In the genomic region with DNA sequence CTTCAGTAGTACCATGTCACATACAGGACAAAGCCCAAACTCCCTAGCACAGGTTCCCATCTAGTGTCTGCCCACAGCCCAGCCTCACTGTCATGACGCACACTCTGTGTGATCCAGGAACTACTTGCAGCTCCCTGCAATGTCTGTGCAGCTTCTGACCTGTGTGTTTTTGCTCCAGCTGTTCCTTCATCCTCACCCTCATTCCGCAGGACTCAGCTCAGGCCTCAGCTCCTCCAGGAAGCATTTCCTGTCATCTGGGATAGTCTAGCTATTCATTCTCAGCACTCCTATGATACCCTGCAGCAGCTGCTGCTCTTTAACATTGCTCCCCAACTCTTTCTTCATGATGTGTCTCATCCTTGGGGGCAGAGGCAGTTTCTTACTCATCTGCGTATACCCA, we compare ENCODE assay signal across 18 cellular contexts. TPM values are rescaled to one million over a fixed set of nuclear protein-coding genes. Genes with fewer than 3 reads are reported as not detected.
DNase-seq lines count a peak whose midpoint lies in the region; ATAC-seq and TF ChIP-seq lines count a peak whose summit lies in the region.
"Had no signal": no experiment of that assay in that cellular context is flagged by ENCODE, and none has a peak within 500 bp of the region (broad histone marks: within the 10 kb centered on the region; RNA-seq: fewer than 3 reads in every experiment).

No MANE protein-coding gene starts in this region.

- H4K20me1 ChIP-seq in fibroblast of lung (ENCODE audit: control insufficient read depth, extremely low read depth, insufficient read depth, low read length), result no peaks in the 10 kb centered on the region

- TF ChIP-seq CTCF in fibroblast of lung (conservative IDR thresholded peaks at IDR 0.05 in 1 of 2, IDR thresholded peaks at IDR 0.05 in 1 of 2; ENCODE audit: low read depth in 1 of 2, low read length in 2 of 2), result no peak

- no peak overlapping the region for H2AFZ ChIP-seq in fibroblast of lung (ENCODE audit: low read length)

- no peaks in the 10 kb centered on the region for H3K36me3 ChIP-seq in fibroblast of lung (ENCODE audit: control insufficient read depth, insufficient read depth, low read length)
- H3K36me3 ChIP-seq: neutrophil, uterus had no signal

- H3K9me3 ChIP-seq in fibroblast of lung (ENCODE audit: control insufficient read depth, insufficient read depth, low read depth, low read length), result no peaks in the 10 kb centered on the region
- H3K9me3 ChIP-seq: neutrophil, uterus had no signal

- no peak overlapping the region for H3K4me2 ChIP-seq in fibroblast of lung (ENCODE audit: extremely low read depth, insufficient read depth, low read length)

- no peak overlapping the region for H3K4me3 Mint-ChIP-seq in stimulated activated naive B cell treated with anti-CD40 and anti-IgM and Interleukin-4, amounts not matched to agents 10 μg/mL and 1 μg/mL and 100 μg/mL, for 72 hours
- no peak overlapping the region for H3K4me3 Mint-ChIP-seq in activated T-cell treated with anti-CD3 and anti-CD28 coated beads, Interleukin-2, amount 50 U/mL, for 72 hours
- H3K4me3 Mint-ChIP-seq: activated T-helper 1 cell treated with anti-CD3 and anti-CD28 coated beads, Interleukin-12 subunit alpha, Interleukin-12 subunit beta, Interleukin-2, Interleukin-4 antibody, amounts not matched to agents 30 ng/mL and 10 ng/mL and 1 ng/mL, durations not matched to agents 14 hours and 24 hours and 36 hours had no signal

- H3K27ac ChIP-seq in fibroblast of lung (ENCODE audit: insufficient read depth, low read length), result no peak overlapping the region
- H3K27ac ChIP-seq: neutrophil, uterus had no signal

- H3K36me3 Mint-ChIP-seq in stimulated activated naive B cell treated with anti-CD40 and anti-IgM and Interleukin-4, amounts not matched to agents 10 μg/mL and 1 μg/mL and 100 μg/mL, for 72 hours, result no peaks in the 10 kb centered on the region
- no peaks in the 10 kb centered on the region for H3K36me3 Mint-ChIP-seq in activated T-cell treated with anti-CD3 and anti-CD28 coated beads, Interleukin-2, amount 50 U/mL, for 72 hours (ENCODE audit: insufficient read depth in 2 of 2)
- H3K36me3 Mint-ChIP-seq: brain had no signal

- H3K79me2 ChIP-seq in fibroblast of lung (ENCODE audit: control insufficient read depth, insufficient read depth, low read length), result no peaks in the 10 kb centered on the region

- no peak overlapping the region for H3K9ac ChIP-seq in fibroblast of lung (ENCODE audit: insufficient read depth, low read length)

- H3K9me3 Mint-ChIP-seq in stimulated activated naive B cell treated with anti-CD40 and anti-IgM and Interleukin-4, amounts not matched to agents 10 μg/mL and 1 μg/mL and 100 μg/mL, for 72 hours, result no peaks in the 10 kb centered on the region
- H3K9me3 Mint-ChIP-seq in activated T-cell treated with anti-CD3 and anti-CD28 coated beads, Interleukin-2, amount 50 U/mL, for 72 hours, result no peaks in the 10 kb centered on the region
- H3K9me3 Mint-ChIP-seq: activated T-helper 1 cell treated with anti-CD3 and anti-CD28 coated beads, Interleukin-12 subunit alpha, Interleukin-12 subunit beta, Interleukin-2, Interleukin-4 antibody, amounts not matched to agents 30 ng/mL and 10 ng/mL and 1 ng/mL, durations not matched to agents 14 hours and 24 hours and 36 hours; brain had no signal

- H3K4me1 ChIP-seq in fibroblast of lung (ENCODE audit: control insufficient read depth, extremely low read depth, insufficient read depth, low read length), result peaks cover 7% of the 10 kb centered on the region
- H3K4me1 ChIP-seq: uterus had no signal

- no peak for ATAC-seq in stimulated activated naive B cell treated with anti-CD40 and anti-IgM and Interleukin-4, amounts not matched to agents 10 μg/mL and 1 μg/mL and 100 μg/mL, for 72 hours (replicated peaks)
- ATAC-seq in activated T-cell treated with anti-CD3 and anti-CD28 coated beads, Interleukin-2, amount 50 U/mL, for 72 hours (replicated peaks in 1 of 2), result no peak

- peak; percentile 25 for DNase-seq in AG08395 (ENCODE audit: low spot score)
- DNase-seq in NCI-H69 (lab: John Stamatoyannopoulos, UW), result peak; percentile 76
- DNase-seq in fibroblast of lung (ENCODE audit: low read depth in 2 of 2), result peak; percentile 7 to 36
- peak; percentile 85 for DNase-seq in myocyte (ENCODE audit: low read depth)
- no peak for DNase-seq in stimulated activated naive B cell treated with anti-CD40 and anti-IgM and Interleukin-4, amounts not matched to agents 10 μg/mL and 1 μg/mL and 100 μg/mL, for 72 hours
- DNase-seq in activated effector memory CD4-positive, alpha-beta T cell treated with Interleukin-2 at 50 U/mL for 16 hours, result no peak
- no peak for DNase-seq in activated T-cell treated with anti-CD3 and anti-CD28 coated beads, Interleukin-2, amount 50 U/mL, for 72 hours
- DNase-seq in stimulated activated CD4-positive, alpha-beta T cell treated with anti-CD3 and anti-CD28 coated beads, Interleukin-4, amount 100 ng/mL, for 24 hours, result no peak
- DNase-seq: activated CD4-positive, alpha-beta T cell treated with anti-CD3 and anti-CD28 coated beads, Interleukin-2, amount 50 U/mL, for 1 hour; DND-41; KG1; kidney glomerular epithelial cell; NCI-H1930; T-helper 1 cell had no signal

- H3K27me3 ChIP-seq in fibroblast of lung (ENCODE audit: control insufficient read depth, insufficient read depth, low read length), result no peaks in the 10 kb centered on the region
- H3K27me3 ChIP-seq: neutrophil, uterus had no signal

- no peak overlapping the region for H3K27ac Mint-ChIP-seq in stimulated activated naive B cell treated with anti-CD40 and anti-IgM and Interleukin-4, amounts not matched to agents 10 μg/mL and 1 μg/mL and 100 μg/mL, for 72 hours
- no peak overlapping the region for H3K27ac Mint-ChIP-seq in activated T-cell treated with anti-CD3 and anti-CD28 coated beads, Interleukin-2, amount 50 U/mL, for 72 hours
- H3K27ac Mint-ChIP-seq: activated T-helper 1 cell treated with anti-CD3 and anti-CD28 coated beads, Interleukin-12 subunit alpha, Interleukin-12 subunit beta, Interleukin-2, Interleukin-4 antibody, amounts not matched to agents 30 ng/mL and 10 ng/mL and 1 ng/mL, durations not matched to agents 14 hours and 24 hours and 36 hours had no signal

- H3K4me1 Mint-ChIP-seq in stimulated activated naive B cell treated with anti-CD40 and anti-IgM and Interleukin-4, amounts not matched to agents 10 μg/mL and 1 μg/mL and 100 μg/mL, for 72 hours, result no peaks in the 10 kb centered on the region
- H3K4me1 Mint-ChIP-seq in activated T-cell treated with anti-CD3 and anti-CD28 coated beads, Interleukin-2, amount 50 U/mL, for 72 hours (ENCODE audit: low read depth), result no peaks in the 10 kb centered on the region

- H3K4me3 ChIP-seq in fibroblast of lung (replicated peaks in 1 of 4; ENCODE audit: control extremely low read depth in 1 of 4, insufficient read depth in 1 of 4, low read depth in 3 of 4, low read length in 4 of 4), result no peak overlapping the region
- H3K4me3 ChIP-seq: uterus had no signal

- H3K27me3 Mint-ChIP-seq in stimulated activated naive B cell treated with anti-CD40 and anti-IgM and Interleukin-4, amounts not matched to agents 10 μg/mL and 1 μg/mL and 100 μg/mL, for 72 hours, result peaks cover 15 to 20% of the 10 kb centered on the region in 2 donors
- peaks cover 32% of the 10 kb centered on the region for H3K27me3 Mint-ChIP-seq in activated T-cell treated with anti-CD3 and anti-CD28 coated beads, Interleukin-2, amount 50 U/mL, for 72 hours (ENCODE audit: low read depth)
- H3K27me3 Mint-ChIP-seq: brain had no signal

RNA-seq across cellular contexts. Expression of gene ENOX1, which starts 56.1 kb away (rescaled TPM):
- total RNA-seq in fibroblast of lung (4.4 and 7.6 TPM in 2 replicates), myocyte (5.3 and 5.8 TPM in 2 replicates)
- 3.5 and 8.1 TPM in 2 replicates for polyA plus RNA-seq in fibroblast of lung
- polyA plus RNA-seq in fibroblast of lung (2012), result 2.4 and 4.6 TPM in 2 replicates
- 3.4 and 4.8 TPM in 2 replicates for polyA minus RNA-seq in fibroblast of lung (ENCODE audit: low replicate concordance)
- polyA plus RNA-seq in myocyte (2012), result 2.3 TPM
- 1 to 10 TPM; 1.2 to 2.0 TPM for total RNA-seq in activated T-cell treated with anti-CD3 and anti-CD28 coated beads, Interleukin-2, amount 50 U/mL, for 72 hours

Comparison
In these comparisons a context has a peak if more than half of its experiments do, and no peak if none do; other contexts are left out.
1. DNase-seq: peak in AG08395 (single experiment), NCI-H69 (single experiment), fibroblast of lung (2 of 2) and myocyte (single experiment); none in stimulated activated naive B cell treated with anti-CD40 and anti-IgM and Interleukin-4, amounts not matched to agents 10 μg/mL and 1 μg/mL and 100 μg/mL, for 72 hours (single experiment), activated effector memory CD4-positive, alpha-beta T cell treated with Interleukin-2 at 50 U/mL for 16 hours (single experiment), activated T-cell treated with anti-CD3 and anti-CD28 coated beads, Interleukin-2, amount 50 U/mL, for 72 hours (0 of 2) and stimulated activated CD4-positive, alpha-beta T cell treated with anti-CD3 and anti-CD28 coated beads, Interleukin-4, amount 100 ng/mL, for 24 hours (single experiment).